8 cellular contexts compared by ENCODE assay signal in genomic region chr6:166342293-166343156, GRCh38. TPM values are rescaled to one million over a fixed set of nuclear protein-coding genes. Genes with fewer than 3 reads are reported as not detected.
DNase-seq lines count a peak whose midpoint lies in the region; ATAC-seq and TF ChIP-seq lines count a peak whose summit lies in the region.

Gene SFT2D1, minus strand, starts transcription at chr6:166342545. Its CDS starts 64 bp downstream, at chr6:166342481.

- CTCF ChIA-PET in RWPE1 (lab: Yijun Ruan, JAX): no interaction called here

- no peak for TF ChIP-seq EP300 in Ishikawa (IDR thresholded peaks at IDR 0.05; ENCODE audit: borderline replicate concordance)
- TF ChIP-seq EP300 in neural cell (conservative IDR thresholded peaks at IDR 0.05; ENCODE audit: poor library complexity, severe bottlenecking): no peak

- DNase-seq in DND-41: peak; percentile 81
- DNase-seq in RWPE1 (ENCODE audit: low spot score): peak; percentile 78
- peak; percentile 60 for DNase-seq in activated T-helper 9 cell treated with anti-CD3 and anti-CD28 coated beads, Interleukin-2, amount 50 U/mL, for 16 hours (ENCODE audit: low read depth)
- peak; percentile 53 for DNase-seq in fibroblast of the conjunctiva (ENCODE audit: low read depth)
- peak; percentile 70 to 85 for DNase-seq in stimulated activated naive CD8-positive, alpha-beta T cell treated with anti-CD3 and anti-CD28 coated beads, Interleukin-15, amount 100 ng/mL, for 72 hours

- H3K9me2 ChIP-seq in neural cell (ENCODE audit: insufficient read depth, low read length): no peaks in the 10 kb centered on the region

- peak within 1 kb of the TSS; percentile 76 to 79 for H3K4me3 ChIP-seq in DND-41 (ENCODE audit: low read depth in 1 of 2, low read length in 2 of 2)
- H3K4me3 ChIP-seq in neural cell (ENCODE audit: low read length): peak within 1 kb of the TSS; percentile 80

- H3K4me1 Mint-ChIP-seq in stimulated activated naive CD8-positive, alpha-beta T cell treated with anti-CD3 and anti-CD28 coated beads, Interleukin-15, amount 100 ng/mL, for 72 hours: peaks cover 8% of the 10 kb centered on the region

- H3K79me2 ChIP-seq in DND-41 (ENCODE audit: insufficient read depth, low read length): peaks cover 54% of the 10 kb centered on the region
- H3K79me2 ChIP-seq in neural cell (replicated peaks; ENCODE audit: insufficient read depth, low read length): peaks cover 36% of the 10 kb centered on the region

- H3K4me2 ChIP-seq in DND-41 (ENCODE audit: insufficient read depth, low read length) (peak within 1 kb of the TSS; percentile 67), neural cell (ENCODE audit: low read length) (peak within 1 kb of the TSS; percentile 70)

- TF ChIP-seq CTCF in DND-41 (IDR thresholded peaks at IDR 0.05; ENCODE audit: borderline replicate concordance, extremely low read depth, low read length, poor library complexity, severe bottlenecking) (no peak), RWPE1 (conservative IDR thresholded peaks at IDR 0.05; ENCODE audit: low read depth) (no peak), neural cell (IDR thresholded peaks at IDR 0.05; ENCODE audit: poor library complexity, severe bottlenecking) (peak; percentile 18)

- peaks cover 10% of the 10 kb centered on the region for H3K27me3 Mint-ChIP-seq in stimulated activated naive CD8-positive, alpha-beta T cell treated with anti-CD3 and anti-CD28 coated beads, Interleukin-15, amount 100 ng/mL, for 72 hours

- POLR2A ChIA-PET in RWPE1 (lab: Yijun Ruan, JAX; ENCODE audit: low non-redundant PET): no interaction called here

- H3K9ac ChIP-seq in DND-41 (ENCODE audit: low read depth, low read length): peak within 1 kb of the TSS; percentile 87
- peak within 1 kb of the TSS; percentile 87 for H3K9ac ChIP-seq in neural cell (ENCODE audit: low read length)

- H2AFZ ChIP-seq in DND-41 (ENCODE audit: low read depth, low read length) (peak within 1 kb of the TSS; percentile 90), neural cell (ENCODE audit: low read depth, low read length) (peak within 1 kb of the TSS; percentile 74)

- TF ChIP-seq RAD21 in Ishikawa (IDR thresholded peaks at IDR 0.05; ENCODE audit: low read depth) (no peak), neural cell (conservative IDR thresholded peaks at IDR 0.05) (no peak)

- H4K20me1 ChIP-seq in DND-41 (ENCODE audit: insufficient read depth, low read length) (peaks cover 33% of the 10 kb centered on the region), neural cell (ENCODE audit: insufficient read depth) (no peaks in the 10 kb centered on the region)

- H3K27me3 ChIP-seq in DND-41 (ENCODE audit: insufficient read depth, low read length, poor library complexity) (no peaks in the 10 kb centered on the region), neural cell (ENCODE audit: insufficient read depth, low read depth, low read length) (no peaks in the 10 kb centered on the region)

- peak; percentile 78 for ATAC-seq in DND-41 (ENCODE audit: insufficient read depth, low read depth)
- ATAC-seq in GM21619 (IDR thresholded peaks at IDR 0.05; ENCODE audit: unreplicated experiment): peak; percentile 93
- peak; percentile 89 for ATAC-seq in stimulated activated naive CD8-positive, alpha-beta T cell treated with anti-CD3 and anti-CD28 coated beads, Interleukin-15, amount 100 ng/mL, for 72 hours

- peaks cover 29% of the 10 kb centered on the region for H3K36me3 ChIP-seq in DND-41 (ENCODE audit: insufficient read depth, low read length)
- H3K36me3 ChIP-seq in neural cell (ENCODE audit: insufficient read depth, low read length): no peaks in the 10 kb centered on the region

- peak within 1 kb of the TSS; percentile 76 to 86 for H3K4me3 Mint-ChIP-seq in stimulated activated naive CD8-positive, alpha-beta T cell treated with anti-CD3 and anti-CD28 coated beads, Interleukin-15, amount 100 ng/mL, for 72 hours

- H3K27ac Mint-ChIP-seq in stimulated activated naive CD8-positive, alpha-beta T cell treated with anti-CD3 and anti-CD28 coated beads, Interleukin-15, amount 100 ng/mL, for 72 hours: peak within 1 kb of the TSS; percentile 72 to 93

- peak within 1 kb of the TSS; percentile 77 for H3K27ac ChIP-seq in DND-41 (ENCODE audit: low read length)
- H3K27ac ChIP-seq in RWPE1: peak within 1 kb of the TSS; percentile 74
- peak within 1 kb of the TSS; percentile 69 for H3K27ac ChIP-seq in neural cell (ENCODE audit: low read length)

- H3K9me3 ChIP-seq in DND-41 (ENCODE audit: insufficient read depth, low read length, severe bottlenecking): no peaks in the 10 kb centered on the region
- no peaks in the 10 kb centered on the region for H3K9me3 ChIP-seq in neural cell (ENCODE audit: low read length)

- no peaks in the 10 kb centered on the region for H3F3A ChIP-seq in neural cell (ENCODE audit: insufficient read depth, low read length, poor library complexity, severe bottlenecking)

- peaks cover 50% of the 10 kb centered on the region for H3K4me1 ChIP-seq in DND-41 (ENCODE audit: insufficient read depth, low read length)

- no peaks in the 10 kb centered on the region for H3K9me3 Mint-ChIP-seq in stimulated activated naive CD8-positive, alpha-beta T cell treated with anti-CD3 and anti-CD28 coated beads, Interleukin-15, amount 100 ng/mL, for 72 hours

TF ChIP-seq in Ishikawa, 13 proteins besides CTCF, POLR2A, EP300 and RAD21 (continues in another document):
- TF ChIP-seq REST (IDR thresholded peaks at IDR 0.05; ENCODE audit: low read depth) (no peak), NFIC (IDR thresholded peaks at IDR 0.05) (no peak; the same call in 1 of the 2 replicates), USF1 (IDR thresholded peaks at IDR 0.05) (no peak), TCF12 (IDR thresholded peaks at IDR 0.05; ENCODE audit: low read depth) (peak; percentile 28; the same call in 1 of the 2 replicates)

TF ChIP-seq in neural cell, 6 proteins besides CTCF, POLR2A, EP300 and RAD21:
- TF ChIP-seq POLR2AphosphoS5 (IDR thresholded peaks at IDR 0.05) (peak; percentile 90), MXI1 (conservative IDR thresholded peaks at IDR 0.05; ENCODE audit: poor library complexity, severe bottlenecking) (peak; percentile 69), TAF1 (IDR thresholded peaks at IDR 0.05; ENCODE audit: low read depth) (no peak), EZH2 (IDR thresholded peaks at IDR 0.05; ENCODE audit: borderline replicate concordance, insufficient read depth, low read length, poor library complexity, severe bottlenecking) (no peak), SMC3 (conservative IDR thresholded peaks at IDR 0.05; ENCODE audit: poor library complexity) (peak; percentile 41)

RNA-seq across cellular contexts. Expression of gene SFT2D1, which starts in this region (rescaled TPM):
- polyA plus RNA-seq in neural cell: 78.5 and 81.7 TPM in 2 replicates
- polyA minus RNA-seq in neural cell: 19.7 and 26.8 TPM in 2 replicates

Comparison
In these comparisons a context has a peak if more than half of its experiments do, and no peak if none do; other contexts are left out.
1. Peak in every context shown above with its lines: DNase-seq, ATAC-seq, H3K4me3 ChIP-seq and H3K27ac ChIP-seq.